8 cellular contexts compared by ENCODE assay signal in the genomic region with DNA sequence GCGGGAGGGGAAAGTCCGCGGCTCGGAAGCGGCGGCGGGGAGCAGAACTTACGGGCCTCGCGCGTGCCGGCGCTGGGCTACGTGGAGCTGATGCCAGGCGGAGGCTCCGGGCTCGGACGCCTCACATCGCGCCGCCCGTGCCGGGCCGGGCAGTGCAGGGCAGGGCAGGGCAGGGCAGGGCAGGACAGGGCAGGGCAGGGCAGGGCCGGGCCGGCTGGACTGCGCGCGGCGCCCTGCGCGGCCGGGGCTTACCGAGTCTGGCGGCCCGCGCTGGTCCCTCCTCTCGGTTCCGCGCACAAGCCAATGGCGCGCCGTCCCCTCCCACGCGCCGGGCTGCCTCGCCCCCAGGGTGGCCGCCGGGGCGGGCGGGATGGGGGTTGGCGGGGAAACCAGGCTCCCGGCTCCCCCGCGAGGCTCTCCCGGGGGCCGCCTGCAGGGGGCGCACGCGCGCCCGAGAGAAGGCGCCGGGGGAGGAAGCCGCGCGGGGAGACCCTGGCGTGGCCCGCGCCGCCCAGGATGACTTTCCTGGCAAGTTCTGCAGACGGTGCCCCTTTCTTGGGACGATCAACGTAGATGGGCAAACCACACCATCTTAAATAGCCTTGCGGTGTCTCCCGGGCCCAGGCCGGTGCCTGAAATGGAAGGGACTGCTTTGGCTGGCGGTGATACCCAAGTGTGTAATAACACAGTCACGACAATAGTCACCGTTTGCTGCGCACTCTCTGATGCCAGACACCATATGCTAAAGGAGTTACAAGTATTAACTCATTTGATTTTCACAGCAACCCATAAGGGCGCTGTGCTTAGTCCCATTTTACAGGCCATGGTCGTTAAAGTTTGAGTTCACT. TPM values are rescaled to one million over a fixed set of nuclear protein-coding genes. Genes with fewer than 3 reads are reported as not detected.
A peak's percentile ranks its signal among the peaks of the same experiment; 100 is the strongest.
DNase-seq lines count a peak whose midpoint lies in the region; ATAC-seq and TF ChIP-seq lines count a peak whose summit lies in the region.

A gene with protein sequence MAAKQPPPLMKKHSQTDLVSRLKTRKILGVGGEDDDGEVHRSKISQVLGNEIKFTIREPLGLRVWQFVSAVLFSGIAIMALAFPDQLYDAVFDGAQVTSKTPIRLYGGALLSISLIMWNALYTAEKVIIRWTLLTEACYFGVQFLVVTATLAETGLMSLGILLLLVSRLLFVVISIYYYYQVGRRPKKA (minus strand): TSS at position 259 of the 848 bp plus-strand sequence. CDS start 12,548 bp downstream, outside the sequence.

- H3K9me3 Mint-ChIP-seq in activated T-helper 17 cell treated with anti-CD3 and anti-CD28 coated beads, Interleukin-2, amount 50 U/mL, for 72 hours, result no peaks in the 10 kb centered on the region

- H4K20me1 ChIP-seq in neural cell (ENCODE audit: insufficient read depth), result no peaks in the 10 kb centered on the region

- peaks cover 37% of the 10 kb centered on the region for H3K79me2 ChIP-seq in neural cell (replicated peaks; ENCODE audit: insufficient read depth, low read length)

- no peak for TF ChIP-seq EP300 in neural cell (conservative IDR thresholded peaks at IDR 0.05; ENCODE audit: poor library complexity, severe bottlenecking)

- H3K27ac Mint-ChIP-seq in activated T-helper 17 cell treated with anti-CD3 and anti-CD28 coated beads, Interleukin-2, amount 50 U/mL, for 72 hours, result no peak within 1 kb of the TSS

- H3K36me3 ChIP-seq in NT2/D1 (ENCODE audit: insufficient read depth, insufficient read length, low read length) (peaks cover 11% of the 10 kb centered on the region), neural cell (ENCODE audit: insufficient read depth, low read length) (no peaks in the 10 kb centered on the region)

- H3K27me3 ChIP-seq in NT2/D1 (ENCODE audit: insufficient read depth, insufficient read length) (no peaks in the 10 kb centered on the region), neural cell (ENCODE audit: insufficient read depth, low read depth, low read length) (no peaks in the 10 kb centered on the region)

- no peaks in the 10 kb centered on the region for H3K36me3 Mint-ChIP-seq in activated T-helper 17 cell treated with anti-CD3 and anti-CD28 coated beads, Interleukin-2, amount 50 U/mL, for 72 hours (ENCODE audit: low read depth)

- peak within 1 kb of the TSS; percentile 73 for H3K4me2 ChIP-seq in neural cell (ENCODE audit: low read length)

- peak; percentile 79 for ATAC-seq in activated T-helper 17 cell treated with anti-CD3 and anti-CD28 coated beads, Interleukin-2, amount 50 U/mL, for 72 hours (replicated peaks)
- no peak for ATAC-seq in GM21367 (IDR thresholded peaks at IDR 0.05; ENCODE audit: unreplicated experiment)

- H3K9me3 ChIP-seq in NT2/D1 (ENCODE audit: insufficient read depth, low read length) (no peaks in the 10 kb centered on the region), neural cell (ENCODE audit: low read length) (no peaks in the 10 kb centered on the region)

- peak; percentile 44 for TF ChIP-seq RAD21 in neural cell (conservative IDR thresholded peaks at IDR 0.05)

- H3K4me3 ChIP-seq in NT2/D1 (ENCODE audit: insufficient read length, low read depth) (peak within 1 kb of the TSS; percentile 77), fibroblast of pulmonary artery (replicated peaks; ENCODE audit: low read depth, low read length) (peak within 1 kb of the TSS; percentile 92), neural cell (ENCODE audit: low read length) (peak within 1 kb of the TSS; percentile 93)

- DNase-seq in NCI-H345 (lab: John Stamatoyannopoulos, UW) (peak; percentile 63), NCI-H345 treated with DMSO at 0.1 percent for 48 hours (lab: John Stamatoyannopoulos, UW; ENCODE audit: unreplicated experiment) (no peak), NT2/D1 (ENCODE audit: low read depth, low spot score) (no peak), fibroblast of pulmonary artery (ENCODE audit: low read depth) (peak; percentile 83), stromal cell of bone marrow (ENCODE audit: low read depth) (peak; percentile 60)

- TF ChIP-seq CTCF in fibroblast of pulmonary artery (IDR thresholded peaks at IDR 0.05; ENCODE audit: low read length, missing control alignments), result peak; percentile 13
- TF ChIP-seq CTCF in neural cell (IDR thresholded peaks at IDR 0.05; ENCODE audit: poor library complexity, severe bottlenecking), result peak; percentile 76

- peaks cover 19% of the 10 kb centered on the region for H3K27me3 Mint-ChIP-seq in activated T-helper 17 cell treated with anti-CD3 and anti-CD28 coated beads, Interleukin-2, amount 50 U/mL, for 72 hours

- peaks cover 4% of the 10 kb centered on the region for H3K4me1 Mint-ChIP-seq in activated T-helper 17 cell treated with anti-CD3 and anti-CD28 coated beads, Interleukin-2, amount 50 U/mL, for 72 hours

- no peaks in the 10 kb centered on the region for H3F3A ChIP-seq in neural cell (ENCODE audit: insufficient read depth, low read length, poor library complexity, severe bottlenecking)

- no peaks in the 10 kb centered on the region for H3K9me2 ChIP-seq in neural cell (ENCODE audit: insufficient read depth, low read length)

- H2AFZ ChIP-seq in neural cell (ENCODE audit: low read depth, low read length), result peak within 1 kb of the TSS; percentile 83

- H3K4me1 ChIP-seq in NT2/D1 (ENCODE audit: insufficient read depth, insufficient read length), result peaks cover 42% of the 10 kb centered on the region

- peak within 1 kb of the TSS; percentile 61 for H3K4me3 Mint-ChIP-seq in activated T-helper 17 cell treated with anti-CD3 and anti-CD28 coated beads, Interleukin-2, amount 50 U/mL, for 72 hours

- H3K9ac ChIP-seq in NT2/D1 (ENCODE audit: insufficient read length, low read depth) (peak within 1 kb of the TSS; percentile 88), neural cell (ENCODE audit: low read length) (peak within 1 kb of the TSS; percentile 99)

- peak within 1 kb of the TSS; percentile 94 for H3K27ac ChIP-seq in neural cell (ENCODE audit: low read length)

TF ChIP-seq in neural cell, 6 proteins besides CTCF, POLR2A, EP300 and RAD21:
- no peak for TF ChIP-seq EZH2 (IDR thresholded peaks at IDR 0.05; ENCODE audit: borderline replicate concordance, insufficient read depth, low read length, poor library complexity, severe bottlenecking)
- TF ChIP-seq POLR2AphosphoS5 (IDR thresholded peaks at IDR 0.05), result peak; percentile 74
- no peak for TF ChIP-seq TAF1 (IDR thresholded peaks at IDR 0.05; ENCODE audit: low read depth)
- peak; percentile 44 for TF ChIP-seq SMC3 (conservative IDR thresholded peaks at IDR 0.05; ENCODE audit: poor library complexity)
- no peak for TF ChIP-seq MXI1 (conservative IDR thresholded peaks at IDR 0.05; ENCODE audit: poor library complexity, severe bottlenecking)

RNA-seq across cellular contexts. Expression of the gene that starts here (rescaled TPM):
- 1 to 10 TPM; 3.8 to 6.4 TPM for total RNA-seq in activated T-helper 17 cell treated with anti-CD3 and anti-CD28 coated beads, Interleukin-2, amount 50 U/mL, for 72 hours
- polyA plus RNA-seq in neural cell, result 30.0 and 31.4 TPM in 2 replicates
- 50.4 and 59.5 TPM in 2 replicates for polyA minus RNA-seq in neural cell

Comparison
In these comparisons a context has a peak if more than half of its experiments do, and no peak if none do; other contexts are left out.
1. DNase-seq: peak in NCI-H345 (single experiment), fibroblast of pulmonary artery (single experiment) and stromal cell of bone marrow (single experiment); none in NCI-H345 treated with DMSO at 0.1 percent for 48 hours (single experiment) and NT2/D1 (single experiment).
2. Peak in every context shown above with its lines, with median percentiles within 50 percentile points of each other: H3K4me3 ChIP-seq.